23 cellular contexts compared by ENCODE assay signal in genomic region chr10:86747796-86748581, GRCh38. TPM values are rescaled to one million over a fixed set of nuclear protein-coding genes. Genes with fewer than 3 reads are reported as not detected.
A peak's percentile ranks its signal among the peaks of the same experiment; 100 is the strongest.
DNase-seq lines count a peak whose midpoint lies in the region; ATAC-seq and TF ChIP-seq lines count a peak whose summit lies in the region.
"Had no signal": no experiment of that assay in that cellular context is flagged by ENCODE, and none has a peak within 500 bp of the region (broad histone marks: within the 10 kb centered on the region; RNA-seq: fewer than 3 reads in every experiment).

No MANE protein-coding gene starts in this region.

- peak; percentile 23 for DNase-seq in AG10803 (ENCODE audit: low read depth)
- DNase-seq in cardiac fibroblast (ENCODE audit: low read depth in 2 of 2) = peak; percentile 37 to 56
- DNase-seq in left colon = no peak
- DNase-seq in natural killer cell = no peak
- no peak for DNase-seq in stimulated activated naive CD4-positive, alpha-beta T cell (lab: John Stamatoyannopoulos, UW)
- DNase-seq: activated naive CD8-positive, alpha-beta T cell treated with anti-CD3 and anti-CD28 coated beads, Interleukin-2, amount 10 ng/mL, durations not matched to agents 7 days and 5 days; BE2C; cortex of kidney; lower lobe of right lung; NCI-H1436; OCI-M1; SIG-M5; stimulated activated CD4-positive, alpha-beta T cell treated with anti-CD3 and anti-CD28 coated beads, Interleukin-4, amount 100 ng/mL, for 24 hours; substantia nigra; T-helper 1 cell; WERI-Rb-1 had no signal

- H3K27me3 Mint-ChIP-seq in natural killer cell (ENCODE audit: low read depth in 2 of 2) = peaks cover 4 to 14% of the 10 kb centered on the region in 2 donors
- H3K27me3 Mint-ChIP-seq: activated naive CD8-positive, alpha-beta T cell treated with anti-CD3 and anti-CD28 coated beads, Interleukin-2, amount 10 ng/mL, durations not matched to agents 7 days and 5 days; brain had no signal

- peaks cover 0 to 5% of the 10 kb centered on the region in 2 donors for H3K4me1 Mint-ChIP-seq in natural killer cell

- peaks cover 0 to 4% of the 10 kb centered on the region in 2 experiments; a peak in 1 of 3 replicates for H3K36me3 ChIP-seq in HEK293 (ENCODE audit: control insufficient read depth in 2 of 2, insufficient read depth in 1 of 2, low read length in 2 of 2)
- H3K36me3 ChIP-seq: BE2C, lower lobe of right lung, WERI-Rb-1 had no signal

- intact Hi-C loops in left colon (cut with DNase I, micrococcal nuclease) = no loop called here
- intact Hi-C loops in natural killer cell (cut with micrococcal nuclease) = no loop called here

- CTCF ChIA-PET in HEK293 (lab: Yijun Ruan, JAX) = interaction anchor here (1.3 kb wide), 1 partner anchor 59 kb away, joined by 3 read pairs; no protein-coding TSS in a partner anchor

- H3K27ac Mint-ChIP-seq in natural killer cell = no peak overlapping the region
- H3K27ac Mint-ChIP-seq: activated naive CD8-positive, alpha-beta T cell treated with anti-CD3 and anti-CD28 coated beads, Interleukin-2, amount 10 ng/mL, durations not matched to agents 7 days and 5 days had no signal

- no peak overlapping the region for H3K4me3 ChIP-seq in AG10803 (ENCODE audit: low read length)
- H3K4me3 ChIP-seq in HEK293 (ENCODE audit: low read depth, low read length) = no peak overlapping the region
- no peak overlapping the region for H3K4me3 ChIP-seq in cardiac fibroblast (replicated peaks in 1 of 2; ENCODE audit: low read depth in 2 of 2, low read length in 2 of 2)
- H3K4me3 ChIP-seq: lower lobe of right lung, skin epidermis had no signal

- no peak overlapping the region for H3K4me3 Mint-ChIP-seq in natural killer cell
- H3K4me3 Mint-ChIP-seq: activated naive CD8-positive, alpha-beta T cell treated with anti-CD3 and anti-CD28 coated beads, Interleukin-2, amount 10 ng/mL, durations not matched to agents 7 days and 5 days had no signal

- TF ChIP-seq CTCF in AG10803 (conservative IDR thresholded peaks at IDR 0.05; ENCODE audit: low read length) = no peak
- TF ChIP-seq CTCF in HEK293 (tag by site-specific recombination; IDR thresholded peaks at IDR 0.05) = no peak
- TF ChIP-seq CTCF in cardiac fibroblast (IDR thresholded peaks at IDR 0.05; ENCODE audit: low read depth, low read length) = no peak
- TF ChIP-seq CTCF in natural killer cell (IDR thresholded peaks at IDR 0.05) = no peak

- H3K36me3 Mint-ChIP-seq in natural killer cell = no peaks in the 10 kb centered on the region
- H3K36me3 Mint-ChIP-seq: brain had no signal

- H3K9me3 ChIP-seq in HEK293 (ENCODE audit: control insufficient read depth, insufficient read depth, low read depth, low read length) = no peaks in the 10 kb centered on the region
- H3K9me3 ChIP-seq: BE2C, lower lobe of right lung had no signal

- no peaks in the 10 kb centered on the region for H3K4me1 ChIP-seq in HEK293 (ENCODE audit: control insufficient read depth, insufficient read depth, low read length)
- H3K4me1 ChIP-seq: BE2C had no signal

- ATAC-seq in left colon = peak; percentile 3
- ATAC-seq in GM18517 (IDR thresholded peaks at IDR 0.05; ENCODE audit: unreplicated experiment) = no peak
- ATAC-seq in natural killer cell = no peak
- no peak for ATAC-seq in HG02798 (IDR thresholded peaks at IDR 0.05; ENCODE audit: poor library complexity, unreplicated experiment)
- ATAC-seq: lower lobe of right lung had no signal

- no peaks in the 10 kb centered on the region for H3K9me3 Mint-ChIP-seq in natural killer cell
- H3K9me3 Mint-ChIP-seq: activated naive CD8-positive, alpha-beta T cell treated with anti-CD3 and anti-CD28 coated beads, Interleukin-2, amount 10 ng/mL, durations not matched to agents 7 days and 5 days; brain had no signal

- no peak overlapping the region for H3K27ac ChIP-seq in HEK293 (ENCODE audit: extremely low read depth, low read depth, low read length)
- H3K27ac ChIP-seq: epithelial cell of prostate, lower lobe of right lung, parathyroid adenoma, skin epidermis, WERI-Rb-1 had no signal

- POLR2A ChIA-PET in HEK293 (lab: Yijun Ruan, JAX) = interaction anchor here (0.8 kb wide), 1 partner anchor 8 kb away, joined by 6 read pairs; the partner anchor contains the start of gene BMPR1A

TF ChIP-seq in HEK293, 187 proteins besides CTCF, POLR2A, EP300 and RAD21:
- TF ChIP-seq OVOL3 (tag by site-specific recombination; IDR thresholded peaks at IDR 0.05) (no peak), ZNF292 (tag by site-specific recombination; IDR thresholded peaks at IDR 0.05; ENCODE audit: borderline replicate concordance, low read depth) (no peak), ZNF391 (tag by site-specific recombination; IDR thresholded peaks at IDR 0.05; ENCODE audit: borderline replicate concordance, low read depth) (no peak)
- TF ChIP-seq, protein P1, sequence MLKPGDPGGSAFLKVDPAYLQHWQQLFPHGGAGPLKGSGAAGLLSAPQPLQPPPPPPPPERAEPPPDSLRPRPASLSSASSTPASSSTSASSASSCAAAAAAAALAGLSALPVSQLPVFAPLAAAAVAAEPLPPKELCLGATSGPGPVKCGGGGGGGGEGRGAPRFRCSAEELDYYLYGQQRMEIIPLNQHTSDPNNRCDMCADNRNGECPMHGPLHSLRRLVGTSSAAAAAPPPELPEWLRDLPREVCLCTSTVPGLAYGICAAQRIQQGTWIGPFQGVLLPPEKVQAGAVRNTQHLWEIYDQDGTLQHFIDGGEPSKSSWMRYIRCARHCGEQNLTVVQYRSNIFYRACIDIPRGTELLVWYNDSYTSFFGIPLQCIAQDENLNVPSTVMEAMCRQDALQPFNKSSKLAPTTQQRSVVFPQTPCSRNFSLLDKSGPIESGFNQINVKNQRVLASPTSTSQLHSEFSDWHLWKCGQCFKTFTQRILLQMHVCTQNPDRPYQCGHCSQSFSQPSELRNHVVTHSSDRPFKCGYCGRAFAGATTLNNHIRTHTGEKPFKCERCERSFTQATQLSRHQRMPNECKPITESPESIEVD (tag by site-specific recombination; IDR thresholded peaks at IDR 0.05) = peak; percentile 66

RNA-seq across cellular contexts. Expression of gene BMPR1A, which starts 8.4 kb away (rescaled TPM):
- total RNA-seq in left colon (10 to 100 TPM; 38.9 to 50.9 TPM), natural killer cell (1 to 10 TPM; 5.5 to 8.1 (median 7.7) TPM)

Comparison
In these comparisons a context has a peak if more than half of its experiments do, and no peak if none do; other contexts are left out.
1. DNase-seq: peak in AG10803 (single experiment) and cardiac fibroblast (2 of 2); none in left colon (0 of 2), natural killer cell (single experiment) and stimulated activated naive CD4-positive, alpha-beta T cell (0 of 6).
2. RNA of gene BMPR1A, which starts 8.4 kb away (total RNA-seq): 38.9 to 50.9 TPM in left colon; 5.5 to 8.1 TPM in natural killer cell; every median in the first group is over 4 times any median in the second.